Comparison of ENCODE assay signal across 1 cellular context in the genomic region with DNA sequence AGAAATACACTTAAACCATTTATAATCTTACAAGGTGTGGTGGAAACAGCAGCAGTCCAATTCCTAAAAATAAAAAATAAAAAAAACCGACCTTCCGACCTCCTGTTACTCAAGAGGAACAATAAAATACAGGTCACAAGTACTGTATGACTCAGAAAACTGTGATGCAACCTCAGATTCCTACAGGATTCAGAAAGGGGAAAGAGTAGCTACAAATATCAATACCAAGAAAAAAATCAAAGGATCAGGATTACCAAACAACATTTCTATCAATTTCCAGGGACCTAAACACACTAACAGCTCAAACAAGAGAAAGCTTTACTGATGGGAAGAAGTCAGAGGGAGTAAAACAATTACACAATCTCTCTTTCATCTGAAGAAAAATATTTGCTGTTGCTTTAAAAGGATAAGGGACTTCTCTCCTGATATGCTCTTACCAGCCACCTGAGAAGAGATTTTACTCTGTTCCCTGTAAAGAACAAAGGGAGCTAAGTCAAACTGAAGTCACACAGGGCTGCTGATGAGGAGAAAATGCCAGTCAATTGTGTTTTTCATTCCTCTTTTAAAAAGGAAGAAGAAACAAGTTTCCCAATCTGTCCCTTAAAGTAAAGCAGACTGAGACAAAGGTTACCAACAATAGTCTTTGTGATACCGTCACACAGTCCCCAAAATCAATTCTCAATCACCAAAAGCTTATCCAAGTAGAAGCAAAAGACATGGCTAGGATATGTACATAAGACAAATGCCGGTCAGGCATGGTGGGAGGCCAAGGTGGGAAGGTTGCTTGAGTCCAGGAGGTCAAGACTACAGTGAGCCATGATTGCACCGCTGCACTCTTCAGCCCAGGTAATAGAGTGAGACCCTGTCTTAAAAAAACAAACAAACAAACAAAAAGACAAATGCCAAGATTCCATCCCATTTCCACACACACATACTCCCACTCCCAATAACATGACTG.
TF ChIP-seq lines count a peak whose summit lies in the region.

No MANE protein-coding gene starts in this region.

TF ChIP-seq in liver, 16 proteins besides CTCF, POLR2A, EP300 and RAD21 (continued from another document):
- peak in 1 of 2 donors; percentile 16 for TF ChIP-seq GABPA (IDR thresholded peaks at IDR 0.05 in 1 of 2, conservative IDR thresholded peaks at IDR 0.05 in 1 of 2)
- TF ChIP-seq NR2F2 (IDR thresholded peaks at IDR 0.05): peak; percentile 58
- TF ChIP-seq TAF1 (conservative IDR thresholded peaks at IDR 0.05): no peak
- peak; percentile 97 for TF ChIP-seq JUND (IDR thresholded peaks at IDR 0.05)
